Comparison of ENCODE assay signal across 10 cellular contexts in the genomic region with DNA sequence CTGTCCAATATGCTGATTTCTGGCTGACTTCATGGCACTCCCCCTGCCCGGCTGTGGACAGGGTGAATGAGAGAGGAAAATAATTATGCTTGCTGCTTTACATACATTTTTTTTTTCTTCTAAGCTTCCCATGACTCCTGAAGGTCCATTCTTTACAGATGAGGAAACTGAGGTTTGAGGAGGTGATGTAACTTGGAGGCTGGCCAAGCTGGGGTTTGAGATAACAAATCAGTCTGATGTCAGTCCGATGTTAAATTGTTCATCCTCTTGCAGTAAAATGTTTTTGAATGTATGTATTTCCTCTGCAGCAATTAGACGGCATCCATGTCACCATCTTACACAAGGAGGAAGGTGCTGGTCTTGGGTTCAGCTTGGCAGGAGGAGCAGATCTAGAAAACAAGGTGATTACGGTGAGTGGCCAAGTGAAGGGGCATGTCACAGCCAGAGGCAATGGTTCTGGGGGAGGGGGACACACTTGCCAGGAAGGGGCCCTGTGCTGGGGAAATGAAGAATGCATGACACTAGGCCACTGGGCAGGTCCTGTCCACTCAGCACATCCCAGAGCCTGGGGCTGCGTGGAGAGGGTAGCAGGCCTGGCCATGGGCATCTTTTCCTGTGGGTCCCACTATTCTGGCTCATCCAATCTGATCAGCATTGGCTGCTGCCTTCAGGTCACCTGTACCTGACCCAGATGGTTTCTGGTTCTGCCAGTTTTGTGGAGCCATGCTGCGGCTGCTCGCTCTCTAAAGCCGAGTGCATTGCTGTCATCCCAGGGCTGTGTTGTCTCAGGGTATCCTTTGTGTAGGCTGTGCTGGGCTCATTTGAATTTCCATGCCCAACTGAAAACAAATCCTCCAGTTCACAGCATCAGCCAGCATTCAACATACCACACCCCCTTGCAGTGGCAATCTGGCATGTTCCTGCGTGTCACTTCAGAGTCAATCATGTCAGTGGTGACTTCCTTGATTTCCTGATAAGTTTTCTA. TPM values are rescaled to one million over a fixed set of nuclear protein-coding genes. Genes with fewer than 3 reads are reported as not detected.
A peak's percentile ranks its signal among the peaks of the same experiment; 100 is the strongest.
DNase-seq lines count a peak whose midpoint lies in the region; ATAC-seq, FAIRE-seq and TF ChIP-seq lines count a peak whose summit lies in the region.
"Had no signal": no experiment of that assay in that cellular context is flagged by ENCODE, and none has a peak within 500 bp of the region (broad histone marks: within the 10 kb centered on the region; RNA-seq: fewer than 3 reads in every experiment).

No MANE protein-coding gene starts in this region.

- in situ Hi-C loops in ACHN (cut with HindIII; ENCODE audit: low pct_ligation_motif_present, low pct_unique_long_range_greater_than_20kb, low sequenced_read_pairs), result no loop called here

- FAIRE-seq in keratinocyte (lab: Jason Lieb, UNC), result peak; percentile 76
- FAIRE-seq: endometrium had no signal

- H2AFZ ChIP-seq in keratinocyte (ENCODE audit: control insufficient read depth, low read length), result no peak overlapping the region

- H3K4me1 ChIP-seq in heart left ventricle, result peaks cover 0 to 70% (median 6%) of the 10 kb centered on the region in 12 donors
- peaks cover 15% of the 10 kb centered on the region for H3K4me1 ChIP-seq in keratinocyte (ENCODE audit: control insufficient read depth, extremely low read depth, insufficient read depth, low read length)

- no peaks in the 10 kb centered on the region for H4K20me1 ChIP-seq in keratinocyte (ENCODE audit: control insufficient read depth, extremely low read depth, insufficient read depth, low read length)

- H3K36me3 Mint-ChIP-seq in activated naive CD8-positive, alpha-beta T cell treated with anti-CD3 and anti-CD28 coated beads for 36 hours, result peaks cover 98% of the 10 kb centered on the region
- H3K36me3 Mint-ChIP-seq in type B pancreatic cell, result no peaks in the 10 kb centered on the region

- H3K9me3 ChIP-seq in heart left ventricle (no peaks in the 10 kb centered on the region), keratinocyte (ENCODE audit: control insufficient read depth, low read depth, low read length) (no peaks in the 10 kb centered on the region)

- no peaks in the 10 kb centered on the region for H3K27me3 ChIP-seq in heart left ventricle
- H3K27me3 ChIP-seq in keratinocyte (ENCODE audit: control insufficient read depth, extremely low read depth, insufficient read depth, low read length), result no peaks in the 10 kb centered on the region

- H3K36me3 ChIP-seq in heart left ventricle (peaks cover 0 to 90% (median 60%) of the 10 kb centered on the region in 9 donors), keratinocyte (ENCODE audit: control insufficient read depth in 2 of 2, extremely low read depth in 1 of 2, insufficient read depth in 2 of 2, low read length in 2 of 2) (peaks cover 2 to 4% of the 10 kb centered on the region in 2 experiments)

- DNase-seq in heart left ventricle (no peak), left cardiac atrium (no peak), keratinocyte (ENCODE audit: low read depth, low spot score) (no peak), type B pancreatic cell (ENCODE audit: extremely low spot score, unreplicated experiment) (no peak), ACHN (no peak)
- no peak for DNase-seq in activated naive CD8-positive, alpha-beta T cell treated with anti-CD3 and anti-CD28 coated beads for 36 hours
- DNase-seq: SHP77 had no signal

- H3K4me3 ChIP-seq in heart left ventricle, result no peak overlapping the region
- no peak overlapping the region for H3K4me3 ChIP-seq in keratinocyte (ENCODE audit: control insufficient read depth in 2 of 3, extremely low read depth in 1 of 3, insufficient read depth in 2 of 3, low read depth in 1 of 3, low read length in 3 of 3)

- peak overlapping the region; percentile 97 for H3K27ac Mint-ChIP-seq in activated naive CD8-positive, alpha-beta T cell treated with anti-CD3 and anti-CD28 coated beads for 36 hours
- H3K27ac Mint-ChIP-seq in type B pancreatic cell, result peak overlapping the region; percentile 70

- H3K4me3 Mint-ChIP-seq in activated naive CD8-positive, alpha-beta T cell treated with anti-CD3 and anti-CD28 coated beads for 36 hours, result peak overlapping the region; percentile 98
- no peak overlapping the region for H3K4me3 Mint-ChIP-seq in type B pancreatic cell

- no peak overlapping the region for H3K9ac ChIP-seq in keratinocyte (ENCODE audit: control insufficient read depth, extremely low read depth, insufficient read depth, low read length)

- no peaks in the 10 kb centered on the region for H3K79me2 ChIP-seq in keratinocyte (ENCODE audit: control insufficient read depth, insufficient read depth, low read length)

- 72 to 77% (median 77%) methylated on average over 9 of the region's 9 CpGs for WGBS in heart left ventricle, 4 donors

- no peak for TF ChIP-seq CTCF in heart left ventricle (IDR thresholded peaks at IDR 0.05)
- TF ChIP-seq CTCF in keratinocyte (optimal IDR thresholded peaks at IDR 0.05 in 1 of 3, IDR thresholded peaks at IDR 0.05 in 1 of 3, conservative IDR thresholded peaks at IDR 0.05 in 1 of 3; ENCODE audit: extremely low read depth in 1 of 3, insufficient read depth in 2 of 3, low read length in 3 of 3), result no peak
- TF ChIP-seq CTCF in type B pancreatic cell (conservative IDR thresholded peaks at IDR 0.05), result no peak

- H3K27me3 Mint-ChIP-seq in activated naive CD8-positive, alpha-beta T cell treated with anti-CD3 and anti-CD28 coated beads for 36 hours, result no peaks in the 10 kb centered on the region
- no peaks in the 10 kb centered on the region for H3K27me3 Mint-ChIP-seq in type B pancreatic cell

- peaks cover 1% of the 10 kb centered on the region for H3K9me3 Mint-ChIP-seq in activated naive CD8-positive, alpha-beta T cell treated with anti-CD3 and anti-CD28 coated beads for 36 hours
- H3K9me3 Mint-ChIP-seq in type B pancreatic cell, result no peaks in the 10 kb centered on the region

- H3K9me1 ChIP-seq in keratinocyte (ENCODE audit: control insufficient read depth, extremely low read depth, insufficient read depth, low read length), result no peaks in the 10 kb centered on the region

- H3K4me2 ChIP-seq in keratinocyte (ENCODE audit: control insufficient read depth, extremely low read depth, insufficient read depth, low read depth, low read length), result peak overlapping the region; percentile 22

- H3K27ac ChIP-seq in heart left ventricle (peak overlapping the region in 9 of 12 donors; percentile 3 to 82 (median 47)), keratinocyte (ENCODE audit: control insufficient read depth, insufficient read depth, low read length) (no peak overlapping the region)

- no peak for TF ChIP-seq POLR2A in heart left ventricle (IDR thresholded peaks at IDR 0.05)

- peaks cover 74% of the 10 kb centered on the region for H3K4me1 Mint-ChIP-seq in activated naive CD8-positive, alpha-beta T cell treated with anti-CD3 and anti-CD28 coated beads for 36 hours
- peaks cover 15% of the 10 kb centered on the region for H3K4me1 Mint-ChIP-seq in type B pancreatic cell (ENCODE audit: unreplicated experiment)

- intact Hi-C loops in heart left ventricle (cut with DNase I), result no loop called here
- intact Hi-C loops in left cardiac atrium (cut with DNase I), result no loop called here

- ATAC-seq in heart left ventricle (no peak), left cardiac atrium (no peak), HG02798 (IDR thresholded peaks at IDR 0.05; ENCODE audit: poor library complexity, unreplicated experiment) (no peak), HG03025 (IDR thresholded peaks at IDR 0.05; ENCODE audit: low FRiP score, unreplicated experiment) (no peak)

- dilution Hi-C loops in keratinocyte (cut with MboI; ENCODE audit: extremely low pct_ligation_motif_present, low sequenced_read_pairs), result no loop called here

RNA-seq across cellular contexts. Expression of gene STARD5, which starts 20.4 kb away (rescaled TPM):
- total RNA-seq in heart left ventricle (1 to 10 TPM in 7 of 9 donors, under 1 TPM in 2; 0.49 to 3.0 (median 1.4) TPM), left cardiac atrium (1 to 10 TPM; 2.0 to 5.7 TPM), type B pancreatic cell (ENCODE audit: low replicate concordance) (7.8 and 15.1 TPM in 2 replicates)
- polyA plus RNA-seq in heart left ventricle (1 to 10 TPM; 1.4 to 3.7 TPM), keratinocyte (38.8 to 56.4 TPM (median 40.2 TPM) in 3 replicates)
- total RNA-seq in activated naive CD8-positive, alpha-beta T cell treated with anti-CD3 and anti-CD28 coated beads for 36 hours, result 1 to 10 TPM; 6.2 to 7.7 TPM
- 21.1 TPM for polyA plus RNA-seq in keratinocyte (2011; ENCODE audit: low read depth)
- polyA plus RNA-seq in keratinocyte (2011; cell fraction: cytosol; rRNA removed), result 37.3 and 38.8 TPM in 2 replicates
- 99.9 and 113 TPM in 2 replicates for polyA plus RNA-seq in keratinocyte (2011; cell fraction: nucleus; rRNA removed)
- 18.6 and 35.3 TPM in 2 replicates for polyA plus RNA-seq in keratinocyte (2012; ENCODE audit: low replicate concordance)
- 35.0 to 74.5 TPM (median 47.4 TPM) in 3 replicates for polyA minus RNA-seq in keratinocyte
- 14.6 TPM for polyA minus RNA-seq in keratinocyte (2011; cell fraction: cytosol; rRNA and poly(A)+ RNA removed)
- polyA minus RNA-seq in keratinocyte (2011; cell fraction: nucleus; rRNA and poly(A)+ RNA removed), result 22.9 and 38.5 TPM in 2 replicates
